Comparison of ENCODE assay signal across 17 cellular contexts in the genomic region with DNA sequence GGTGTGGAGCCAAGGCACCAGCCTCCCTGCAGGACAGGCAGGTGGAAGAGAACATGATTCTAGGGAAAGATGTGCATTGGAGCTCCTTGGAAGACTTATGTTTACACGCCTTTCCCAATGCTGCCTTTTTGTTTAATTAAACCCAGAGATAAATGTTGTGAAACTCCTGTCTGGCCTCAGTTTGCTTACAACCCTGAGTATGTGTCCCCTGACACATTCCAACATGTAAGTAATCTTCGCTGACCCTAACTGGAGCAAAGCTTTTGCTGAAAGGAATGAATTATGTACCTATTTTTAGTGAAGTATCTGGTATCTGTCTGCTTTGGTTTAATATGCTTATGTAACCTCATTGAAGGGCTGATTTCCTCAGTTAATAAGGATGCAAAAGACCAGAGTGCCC.
"Had no signal": no experiment of that assay in that cellular context is flagged by ENCODE, and none has a peak within 500 bp of the region (broad histone marks: within the 10 kb centered on the region; RNA-seq: fewer than 3 reads in every experiment).

No MANE protein-coding gene starts in this region.

- ATAC-seq: naive thymus-derived CD4-positive, alpha-beta T cell; right cardiac atrium had no signal

- H3K4me1 Mint-ChIP-seq: naive thymus-derived CD4-positive, alpha-beta T cell had no signal

- H3K4me1 ChIP-seq: testis, uterus had no signal

- H3K36me3 ChIP-seq: neutrophil, uterus had no signal

- H3K27ac ChIP-seq: dorsolateral prefrontal cortex, neutrophil, testis, uterus had no signal

- H3K4me3 ChIP-seq: dorsolateral prefrontal cortex, testis, uterus had no signal

- H3K9me3 Mint-ChIP-seq: stimulated activated naive CD8-positive, alpha-beta T cell treated with anti-CD3 and anti-CD28 coated beads, Interleukin-15, Interleukin-2, amounts not matched to agents 100 ng/mL and 50 ng/mL, for 24 hours had no signal

- H3K27me3 Mint-ChIP-seq: activated naive CD8-positive, alpha-beta T cell; stimulated activated naive CD8-positive, alpha-beta T cell treated with anti-CD3 and anti-CD28 coated beads, Interleukin-15, Interleukin-2, amounts not matched to agents 100 ng/mL and 50 ng/mL, for 24 hours had no signal

- H3K27ac Mint-ChIP-seq: activated naive CD8-positive, alpha-beta T cell; naive thymus-derived CD4-positive, alpha-beta T cell; stimulated activated naive CD8-positive, alpha-beta T cell treated with anti-CD3 and anti-CD28 coated beads, Interleukin-15, Interleukin-2, amounts not matched to agents 100 ng/mL and 50 ng/mL, for 24 hours had no signal

- H3K9me3 ChIP-seq: neutrophil, testis, uterus had no signal

- H3K36me3 Mint-ChIP-seq: activated naive CD8-positive, alpha-beta T cell had no signal

- DNase-seq: activated CD4-positive, alpha-beta T cell treated with anti-CD3 and anti-CD28 coated beads, Interleukin-2, amount 50 U/mL, for 4 hours; activated CD4-positive, CD25-positive, alpha-beta regulatory T cell treated with anti-CD3 and anti-CD28 coated beads, Interleukin-2, amount 50 U/mL, for 72 hours; activated gamma-delta T cell; activated T-cell treated with anti-CD3 and anti-CD28 coated beads, Interleukin-2, amount 50 U/mL, for 48 hours; anterior cingulate cortex; dorsolateral prefrontal cortex; hippocampal formation; naive thymus-derived CD4-positive, alpha-beta T cell; posterior cingulate gyrus; right cardiac atrium; stimulated activated CD4-positive, alpha-beta T cell treated with anti-CD3 and anti-CD28 coated beads, Interleukin-12 subunit alpha, Interleukin-12 subunit beta, amount 100 ng/mL, for 4 hours; stimulated activated CD4-positive, alpha-beta T cell treated with anti-CD3 and anti-CD28 coated beads, Interleukin-2, amount 100 ng/mL, for 48 hours; testis; uterus had no signal

- H3K27me3 ChIP-seq: dorsolateral prefrontal cortex, neutrophil, testis, uterus had no signal

- H3K4me3 Mint-ChIP-seq: activated naive CD8-positive, alpha-beta T cell; naive thymus-derived CD4-positive, alpha-beta T cell; stimulated activated naive CD8-positive, alpha-beta T cell treated with anti-CD3 and anti-CD28 coated beads, Interleukin-15, Interleukin-2, amounts not matched to agents 100 ng/mL and 50 ng/mL, for 24 hours had no signal
